In the genomic region with DNA sequence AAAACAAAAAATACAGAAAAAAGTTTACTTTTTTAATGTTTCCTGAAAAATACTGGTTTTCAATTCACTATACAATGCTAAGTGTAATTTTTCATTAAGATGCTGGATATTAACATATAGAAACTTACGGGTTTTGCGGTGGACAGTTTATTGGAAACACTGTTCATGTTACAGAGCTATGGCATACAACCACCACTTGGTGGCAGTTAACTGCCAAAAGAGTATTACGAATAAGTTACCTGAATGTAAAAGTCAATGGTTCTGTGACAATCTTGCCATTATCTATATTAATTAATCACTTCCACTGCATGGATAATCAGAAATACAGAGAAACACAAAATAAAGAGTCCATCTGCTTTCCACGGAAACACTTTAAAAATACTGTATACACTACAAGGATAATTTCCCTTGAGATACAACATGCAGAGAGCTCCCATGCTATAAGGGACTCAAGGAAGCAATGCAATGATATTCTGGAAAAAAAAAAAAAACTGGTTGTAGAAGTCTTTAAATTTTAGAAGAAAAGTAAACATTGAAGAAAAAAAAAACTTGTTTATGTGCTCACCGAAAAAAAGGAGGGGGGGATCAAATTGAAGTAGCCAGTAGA, we compare ENCODE assay signal across 1 cellular context.
TF ChIP-seq lines count a peak whose summit lies in the region.

No MANE protein-coding gene starts in this region.

TF ChIP-seq in GM23338, 12 proteins besides CTCF, POLR2A, EP300 and RAD21 (continued from another document):
- TF ChIP-seq, protein P1, sequence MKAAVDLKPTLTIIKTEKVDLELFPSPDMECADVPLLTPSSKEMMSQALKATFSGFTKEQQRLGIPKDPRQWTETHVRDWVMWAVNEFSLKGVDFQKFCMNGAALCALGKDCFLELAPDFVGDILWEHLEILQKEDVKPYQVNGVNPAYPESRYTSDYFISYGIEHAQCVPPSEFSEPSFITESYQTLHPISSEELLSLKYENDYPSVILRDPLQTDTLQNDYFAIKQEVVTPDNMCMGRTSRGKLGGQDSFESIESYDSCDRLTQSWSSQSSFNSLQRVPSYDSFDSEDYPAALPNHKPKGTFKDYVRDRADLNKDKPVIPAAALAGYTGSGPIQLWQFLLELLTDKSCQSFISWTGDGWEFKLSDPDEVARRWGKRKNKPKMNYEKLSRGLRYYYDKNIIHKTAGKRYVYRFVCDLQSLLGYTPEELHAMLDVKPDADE (IDR thresholded peaks at IDR 0.05): no peak
